1 cellular context compared by ENCODE assay signal in the genomic region with DNA sequence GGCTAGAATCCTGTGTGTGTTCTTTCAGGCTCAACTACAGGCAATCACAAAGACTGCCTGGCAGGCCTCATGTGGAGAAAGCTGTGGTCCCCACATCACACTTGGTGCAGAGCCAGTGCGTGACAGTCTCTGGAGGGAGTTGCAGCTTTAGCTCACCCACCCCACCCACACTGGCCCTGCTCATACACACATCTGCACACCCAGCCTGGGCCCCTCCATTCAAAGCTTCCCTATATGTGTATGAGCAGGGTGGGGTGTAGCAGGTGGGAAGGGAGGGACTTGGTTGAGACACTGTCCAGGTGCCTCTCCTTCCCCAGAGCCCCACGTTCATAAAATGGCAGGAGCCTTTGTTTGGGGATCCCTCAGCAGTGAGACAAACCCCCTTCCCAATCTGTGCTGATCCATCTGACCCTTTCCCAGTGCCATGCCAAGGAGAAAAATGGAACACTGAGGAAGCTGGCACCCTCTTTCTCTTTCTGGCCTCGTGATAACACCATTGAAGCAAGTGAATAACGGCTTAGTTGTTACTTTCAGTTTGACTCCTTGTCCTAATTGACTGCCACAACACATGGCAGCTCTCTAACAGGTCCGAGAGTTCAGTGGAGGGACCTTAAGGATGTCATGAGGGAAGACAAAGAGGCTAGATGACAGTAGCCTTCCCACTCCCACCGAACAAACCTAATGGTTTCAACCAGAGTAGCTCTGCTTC.
TF ChIP-seq lines count a peak whose summit lies in the region.

No MANE protein-coding gene starts in this region.

TF ChIP-seq in HepG2, 621 proteins besides CTCF, POLR2A, EP300 and RAD21:
- no peak for TF ChIP-seq MTF1 (CRISPR knock-in tag; IDR thresholded peaks at IDR 0.05)
